ENCODE assay signal across 9 cellular contexts in the genomic region with DNA sequence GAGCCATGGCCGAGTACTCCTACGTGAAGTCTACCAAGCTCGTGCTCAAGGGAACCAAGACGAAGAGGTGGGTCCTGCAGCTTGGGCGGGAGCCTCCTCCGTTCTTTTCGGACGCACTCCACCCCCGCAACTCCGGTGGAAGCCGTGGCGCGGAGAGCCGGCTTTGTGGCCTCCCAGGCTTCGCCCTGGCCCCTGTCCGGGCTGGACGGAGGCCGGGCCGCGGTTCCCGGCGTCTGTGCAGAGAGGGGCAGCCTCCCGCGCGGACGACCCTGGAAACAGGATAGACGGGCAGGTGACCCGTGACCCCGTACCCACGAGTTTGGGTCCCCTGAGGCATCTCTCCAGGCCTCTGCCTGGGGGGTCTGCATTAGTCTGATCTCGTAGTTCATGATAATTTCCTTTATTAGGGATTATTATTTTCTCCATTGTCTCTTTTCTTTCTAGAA. TPM values are rescaled to one million over a fixed set of nuclear protein-coding genes. Genes with fewer than 3 reads are reported as not detected.
DNase-seq lines count a peak whose midpoint lies in the region; FAIRE-seq and TF ChIP-seq lines count a peak whose summit lies in the region.
"Had no signal": no experiment of that assay in that cellular context is flagged by ENCODE, and none has a peak within 500 bp of the region (broad histone marks: within the 10 kb centered on the region; RNA-seq: fewer than 3 reads in every experiment).

No MANE protein-coding gene starts in this region.

- no peak for FAIRE-seq in GM19239 (lab: Jason Lieb, UNC)

- no peaks in the 10 kb centered on the region for H3K36me3 ChIP-seq in OCI-LY3 (replicated peaks; ENCODE audit: low read depth, low read length)
- H3K36me3 ChIP-seq in trophoblast cell (ENCODE audit: control insufficient read depth in 1 of 2, insufficient read depth in 2 of 2, low read length in 2 of 2) = peaks cover 0 to 1% of the 10 kb centered on the region in 2 experiments

- H3K9me3 ChIP-seq in OCI-LY3 (ENCODE audit: insufficient read depth, low read length) (no peaks in the 10 kb centered on the region), trophoblast cell (ENCODE audit: insufficient read depth, low read depth, low read length) (no peaks in the 10 kb centered on the region)

- H3K18ac ChIP-seq in trophoblast cell (ENCODE audit: low read length) = peak overlapping the region; percentile 75

- no peaks in the 10 kb centered on the region for H3K4me1 ChIP-seq in OCI-LY3 (ENCODE audit: low read length)
- H3K4me1 ChIP-seq in trophoblast cell (ENCODE audit: control insufficient read depth in 1 of 2, insufficient read depth in 2 of 2, low read length in 2 of 2) = no peaks in the 10 kb centered on the region

- H3K4me2 ChIP-seq in OCI-LY3 (ENCODE audit: low read length) (peak overlapping the region; percentile 48), trophoblast cell (ENCODE audit: low read length) (peak overlapping the region; percentile 59)

- intact Hi-C loops in posterior cingulate gyrus (cut with DNase I) = no loop called here

- H3K9ac ChIP-seq in OCI-LY3 (ENCODE audit: low read length) (peak overlapping the region; percentile 50), trophoblast cell (ENCODE audit: low read length) (peak overlapping the region; percentile 99)

- H4K91ac ChIP-seq in trophoblast cell (ENCODE audit: low read depth, low read length) = peak overlapping the region; percentile 51

- H4K20me1 ChIP-seq in OCI-LY3 (ENCODE audit: insufficient read depth, low read length) = no peaks in the 10 kb centered on the region

- peak overlapping the region; percentile 42; the same call in 1 of the 2 replicates for H3K27ac ChIP-seq in OCI-LY3 (ENCODE audit: low read length)
- H3K27ac ChIP-seq in trophoblast cell (ENCODE audit: low read depth, low read length) = peak overlapping the region; percentile 90

- peaks cover 14% of the 10 kb centered on the region for H3K79me2 ChIP-seq in OCI-LY3 (ENCODE audit: low read length)
- H3K79me2 ChIP-seq in trophoblast cell (ENCODE audit: control insufficient read depth, insufficient read depth, low read length, poor library complexity) = peaks cover 7% of the 10 kb centered on the region

- H3K4ac ChIP-seq in trophoblast cell (ENCODE audit: low read depth, low read length) = peak overlapping the region; percentile 3

- no peak overlapping the region for H2BK120ac ChIP-seq in trophoblast cell (ENCODE audit: insufficient read depth, low read length, poor library complexity)

- H3K14ac ChIP-seq in trophoblast cell (ENCODE audit: low read length) = peak overlapping the region; percentile 13

- H3K4me3 ChIP-seq in GM12875 (ENCODE audit: low read depth, low read length) (peak overlapping the region; percentile 64), OCI-LY3 (ENCODE audit: low read length) (peak overlapping the region; percentile 77), trophoblast cell (ENCODE audit: low read depth, low read length) (peak overlapping the region; percentile 98)

- no peak overlapping the region for H2BK5ac ChIP-seq in trophoblast cell (ENCODE audit: low read depth, low read length, poor library complexity)

- no CpG with 5 or more reads among the region's 31 CpGs for whole genome bisulfite sequencing in trophoblast cell (ENCODE audit: extremely low coverage, insufficient coverage, insufficient read length)

- H3K27me3 ChIP-seq in OCI-LY3 (ENCODE audit: low read depth, low read length) = no peaks in the 10 kb centered on the region
- no peaks in the 10 kb centered on the region for H3K27me3 ChIP-seq in trophoblast cell (ENCODE audit: insufficient read depth, low read length)

- peak overlapping the region; percentile 89 for H4K8ac ChIP-seq in trophoblast cell (ENCODE audit: low read depth, low read length)

- H2AFZ ChIP-seq in OCI-LY3 (ENCODE audit: low read depth, low read length) (no peak overlapping the region), trophoblast cell (ENCODE audit: insufficient read depth, low read length, poor library complexity) (peak overlapping the region; percentile 98)

- TF ChIP-seq CTCF in GM12875 (IDR thresholded peaks at IDR 0.05; ENCODE audit: borderline replicate concordance, insufficient read depth, low read depth, low read length) (no peak), OCI-LY3 (IDR thresholded peaks at IDR 0.05; ENCODE audit: low read depth, low read length) (no peak)

- H4K12ac ChIP-seq in trophoblast cell (ENCODE audit: low read depth, low read length) = peak overlapping the region; percentile 84

- no peak overlapping the region for H3K23ac ChIP-seq in trophoblast cell (ENCODE audit: low read length)

- DNase-seq in erythroblast (lab: John Stamatoyannopoulos, UW) (no peak), trophoblast cell (no peak), posterior cingulate gyrus (no peak), GM19239 (ENCODE audit: insufficient read length, low spot score) (no peak), COLO829 (ENCODE audit: low spot score) (no peak)
- DNase-seq in stimulated activated CD4-positive, alpha-beta T cell treated with anti-CD3 and anti-CD28 coated beads, Interleukin-4, amount 100 ng/mL, for 1 hour = no peak
- DNase-seq: NCI-H187 had no signal

- no peak overlapping the region for H2BK12ac ChIP-seq in trophoblast cell (ENCODE audit: low read length)

- H3K79me1 ChIP-seq in trophoblast cell (ENCODE audit: low read length) = peaks cover 8% of the 10 kb centered on the region

- peak; percentile 4 for TF ChIP-seq POLR2A in erythroblast (IDR thresholded peaks at IDR 0.05; ENCODE audit: low read length)

- H2AK5ac ChIP-seq in trophoblast cell (ENCODE audit: low read length) = no peak overlapping the region

RNA-seq across cellular contexts. Expression of gene FRG1, which starts 0.4 kb away (rescaled TPM):
- 74.4 and 80.8 TPM in 2 replicates for polyA plus RNA-seq in trophoblast cell (2013)
